22 cellular contexts compared by ENCODE assay signal in the genomic region with DNA sequence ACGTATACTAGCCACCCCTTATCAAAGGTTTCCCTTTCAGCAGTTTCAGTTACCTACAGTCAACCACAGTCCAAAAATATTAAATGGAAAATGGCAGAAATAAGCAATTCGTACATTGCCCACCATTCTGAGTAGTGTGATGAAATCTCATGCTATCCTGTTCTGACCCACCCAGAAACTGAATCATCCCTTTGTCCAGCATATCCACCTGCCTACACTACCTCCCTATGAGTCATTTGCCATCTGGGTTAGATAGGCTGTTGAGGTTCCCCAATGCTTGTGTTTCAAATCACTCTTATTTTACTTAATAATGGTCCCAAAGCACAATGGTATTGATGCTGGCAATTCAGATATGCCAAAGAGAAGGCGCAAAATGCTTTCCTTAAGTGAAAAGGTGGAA. TPM values are rescaled to one million over a fixed set of nuclear protein-coding genes. Genes with fewer than 3 reads are reported as not detected.
A peak's percentile ranks its signal among the peaks of the same experiment; 100 is the strongest.
DNase-seq lines count a peak whose midpoint lies in the region; ATAC-seq lines count a peak whose summit lies in the region.
"Had no signal": no experiment of that assay in that cellular context is flagged by ENCODE, and none has a peak within 500 bp of the region (broad histone marks: within the 10 kb centered on the region; RNA-seq: fewer than 3 reads in every experiment).

No MANE protein-coding gene starts in this region.

- no peaks in the 10 kb centered on the region for H3K36me3 ChIP-seq in GM23248 (ENCODE audit: low read depth)
- H3K36me3 ChIP-seq: MG63, thyroid gland had no signal

- WGBS in GM23248 (ENCODE audit: low coverage in 1 of 2, low lambda C conversion rate in 2 of 2, missing lambda C conversion rate in 2 of 2), 2 experiments, result 72 to 83% methylated on average over 3 of the region's 3 CpGs

- no peak overlapping the region for H3K9ac ChIP-seq in GM23248

- no peak overlapping the region for H3K27ac ChIP-seq in GM23248
- H3K27ac ChIP-seq: dorsolateral prefrontal cortex, thyroid gland had no signal

- H2AFZ ChIP-seq in GM23248, result no peak overlapping the region

- DNase-seq in GM23248 (peak; percentile 30), LHCN-M2 (ENCODE audit: low read depth) (peak; percentile 18), amniotic epithelial cell (ENCODE audit: low read depth) (peak; percentile 45), kidney glomerular epithelial cell (lab: John Stamatoyannopoulos, UW) (peak; percentile 51), NK-92 (lab: John Stamatoyannopoulos, UW; ENCODE audit: unreplicated experiment) (no peak), left lobe of liver (ENCODE audit: low spot score) (no peak)
- DNase-seq in stimulated activated CD4-positive, alpha-beta T cell treated with anti-CD3 and anti-CD28 coated beads, Interleukin-12 subunit alpha, Interleukin-12 subunit beta, amount 100 ng/mL, for 4 hours, result no peak
- DNase-seq: activated CD4-positive, alpha-beta T cell treated with anti-CD3 and anti-CD28 coated beads, Interleukin-2, amount 10 ng/mL, durations not matched to agents 24 days and 14 days; amniotic stem cell; CD8-positive, alpha-beta memory T cell; central memory CD4-positive, alpha-beta T cell; DND-41; dorsolateral prefrontal cortex; MG63; NCI-H1694; NCI-H2227 treated with DMSO at 0.1 percent for 48 hours; NK-92 treated with Interleukin-12 subunit alpha and Interleukin-12 subunit beta, amount 100 ng/mL, for 24 hours; T-cell; thyroid gland had no signal

- no peak overlapping the region for H3K4me3 ChIP-seq in GM23248
- H3K4me3 ChIP-seq: dorsolateral prefrontal cortex, MG63, thyroid gland had no signal

- in situ Hi-C loops in GM23248 (cut with MboI), result loop anchor here (25.0 kb wide), 1 partner anchor 640 kb away; no protein-coding TSS in a partner anchor

- H3F3A ChIP-seq in GM23248 (ENCODE audit: insufficient read depth), result no peaks in the 10 kb centered on the region

- H3K4me2 ChIP-seq in GM23248 (ENCODE audit: unreplicated experiment), result no peak overlapping the region

- peaks cover 6% of the 10 kb centered on the region; the same call in 1 of the 2 replicates for H3K27me3 ChIP-seq in GM23248 (replicated peaks; ENCODE audit: insufficient read depth)
- H3K27me3 ChIP-seq: MG63, thyroid gland had no signal

- H3K4me1 ChIP-seq in GM23248 (ENCODE audit: insufficient read depth), result no peaks in the 10 kb centered on the region
- H3K4me1 ChIP-seq: thyroid gland had no signal

- H3K9me3 ChIP-seq in GM23248 (ENCODE audit: low read depth), result no peaks in the 10 kb centered on the region
- H3K9me3 ChIP-seq: MG63, thyroid gland had no signal

- no peaks in the 10 kb centered on the region for H4K20me1 ChIP-seq in GM23248 (ENCODE audit: insufficient read depth)

- ATAC-seq in GM19452 (IDR thresholded peaks at IDR 0.05; ENCODE audit: unreplicated experiment) (no peak), left lobe of liver (no peak)
- ATAC-seq: Right ventricle myocardium inferior; stimulated activated memory B cell treated with anti-CD40 and anti-IgM and Interleukin-4, amounts not matched to agents 10 μg/mL and 1 μg/mL and 100 μg/mL, for 72 hours; T-cell had no signal

- no peaks in the 10 kb centered on the region for H3K9me2 ChIP-seq in GM23248 (ENCODE audit: insufficient read depth)

- H3K79me2 ChIP-seq in GM23248 (ENCODE audit: insufficient read depth), result no peaks in the 10 kb centered on the region

RNA-seq across cellular contexts. Expression of a gene that starts 15.3 kb away (rescaled TPM):
- 17.5 and 21.9 TPM in 2 replicates for total RNA-seq in GM23248 (2014; rRNA removed; shearing (Covaris generic))
- 68.7 and 72.2 TPM in 2 replicates for polyA plus RNA-seq in GM23248 (2016; fragmentation: Nextera tagmentation; extraction: Ambion mirVana)
- total RNA-seq in LHCN-M2 (2014; rRNA removed) (22.3 and 25.3 TPM in 2 replicates), left lobe of liver (17.6 TPM)
- 8.6 TPM for polyA plus RNA-seq in LHCN-M2 (2012)

RNA-seq across cellular contexts. Expression of a gene that starts 25.4 kb away (rescaled TPM):
- total RNA-seq in GM23248 (2014; rRNA removed; shearing (Covaris generic)), result 46.9 and 47.7 TPM in 2 replicates
- 33.0 and 33.5 TPM in 2 replicates for polyA plus RNA-seq in GM23248 (2016; fragmentation: Nextera tagmentation; extraction: Ambion mirVana)
- total RNA-seq in LHCN-M2 (2014; rRNA removed), result 33.0 and 35.2 TPM in 2 replicates
- polyA plus RNA-seq in LHCN-M2 (2012), result 7.8 TPM
- total RNA-seq in left lobe of liver, result 10.1 TPM

Comparison
In these comparisons a context has a peak if more than half of its experiments do, and no peak if none do; other contexts are left out.
1. DNase-seq: peak in GM23248 (single experiment), LHCN-M2 (single experiment), amniotic epithelial cell (single experiment) and kidney glomerular epithelial cell (single experiment); none in stimulated activated CD4-positive, alpha-beta T cell treated with anti-CD3 and anti-CD28 coated beads, Interleukin-12 subunit alpha, Interleukin-12 subunit beta, amount 100 ng/mL, for 4 hours (single experiment), NK-92 (single experiment) and left lobe of liver (single experiment).